In genomic region chr9:73132034-73132776, GRCh38 we compare ENCODE assay signal across 8 cellular contexts. TPM values are rescaled to one million over a fixed set of nuclear protein-coding genes. Genes with fewer than 3 reads are reported as not detected.
DNase-seq lines count a peak whose midpoint lies in the region; ATAC-seq, FAIRE-seq and TF ChIP-seq lines count a peak whose summit lies in the region.

No MANE protein-coding gene starts in this region.

- TF ChIP-seq POLR2A in GM12891 (IDR thresholded peaks at IDR 0.05; ENCODE audit: low read depth, low read length), result peak; percentile 47; the same call in 1 of the 2 replicates

- no peaks in the 10 kb centered on the region for H3K9me3 ChIP-seq in kidney (ENCODE audit: control insufficient read depth in 1 of 2, low read length in 2 of 2)

- peak overlapping the region; percentile 80 to 93 for H3K4me3 ChIP-seq in kidney (ENCODE audit: low read length in 2 of 2)

- ATAC-seq in HG02642 (IDR thresholded peaks at IDR 0.05; ENCODE audit: poor library complexity, unreplicated experiment) (peak; percentile 90), WTC11 (peak; percentile 71)

- peak; percentile 88 for FAIRE-seq in GM12891 (lab: Jason Lieb, UNC)
- peak; percentile 29 for FAIRE-seq in kidney (lab: Jason Lieb, UNC)
- FAIRE-seq in frontal cortex (lab: Jason Lieb, UNC), result no peak

- TF ChIP-seq CTCF in WTC11 (IDR thresholded peaks at IDR 0.05) (no peak), kidney (IDR thresholded peaks at IDR 0.05; ENCODE audit: borderline replicate concordance, extremely low read depth, insufficient read depth) (no peak)

- H3K4me1 ChIP-seq in kidney (ENCODE audit: control insufficient read depth in 1 of 2, insufficient read depth in 1 of 2, low read depth in 1 of 2, low read length in 2 of 2), result no peaks in the 10 kb centered on the region

- CTCF ChIA-PET in WTC11 (lab: Charles Lee), result no interaction called here

- intact Hi-C loops in kidney (cut with DNase I), result no loop called here

- no peaks in the 10 kb centered on the region for H3K36me3 Mint-ChIP-seq in WTC11

- H3K9ac ChIP-seq in kidney (ENCODE audit: low read length in 2 of 2), result peak overlapping the region; percentile 82 to 88

- H3K4me3 Mint-ChIP-seq in WTC11, result no peak overlapping the region

- peaks cover 15% of the 10 kb centered on the region for H3K4me1 Mint-ChIP-seq in WTC11

- no peaks in the 10 kb centered on the region for H3K9me3 Mint-ChIP-seq in WTC11

- POLR2A ChIA-PET in WTC11 (lab: Charles Lee), result no interaction called here

- H3K27ac ChIP-seq in caudate nucleus (ENCODE audit: low read depth, low read length), result peak overlapping the region; percentile 69
- H3K27ac ChIP-seq in kidney (ENCODE audit: low read depth in 2 of 2, low read length in 2 of 2), result peak overlapping the region; percentile 58 to 93

- H3K36me3 ChIP-seq in kidney (ENCODE audit: control insufficient read depth in 1 of 2, insufficient read depth in 2 of 2, low read length in 2 of 2), result no peaks in the 10 kb centered on the region

- no peaks in the 10 kb centered on the region for H3K27me3 Mint-ChIP-seq in WTC11 (ENCODE audit: low read depth)

- DNase-seq in GM12891 (ENCODE audit: insufficient read length, low spot score), result peak; percentile 9
- peak; percentile 64 for DNase-seq in NCI-H1436 (lab: John Stamatoyannopoulos, UW)
- peak; percentile 14 for DNase-seq in WTC11 (ENCODE audit: low spot score)
- peak in 30 of 61 donors; percentile 0 to 51 (median 8) for DNase-seq in caudate nucleus (lab: John Stamatoyannopoulos, UW)
- peak; percentile 80 for DNase-seq in kidney
- peak; percentile 31 to 41 (median 33) for DNase-seq in stimulated activated CD4-positive, alpha-beta T cell treated with anti-CD3 and anti-CD28 coated beads, Interleukin-12 subunit alpha, Interleukin-12 subunit beta, amount 100 ng/mL, for 48 hours (ENCODE audit: low read depth in 2 of 3, low spot score in 1 of 3)
- DNase-seq in frontal cortex (ENCODE audit: low spot score in 2 of 2), result no peak

- no peak overlapping the region; the same call in 1 of the 2 replicates for H3K27ac Mint-ChIP-seq in WTC11

TF ChIP-seq in GM12891, 5 proteins besides CTCF, POLR2A, EP300 and RAD21:
- TF ChIP-seq POLR2AphosphoS5 (IDR thresholded peaks at IDR 0.05; ENCODE audit: low read depth, low read length), result peak; percentile 59; the same call in 1 of the 2 replicates
- 0 out of 2 replicates have a peak, but pooled peaks have one; percentile 16 for TF ChIP-seq SPI1 (IDR thresholded peaks at IDR 0.05; ENCODE audit: low read depth, low read length)
- TF ChIP-seq PAX5 (IDR thresholded peaks at IDR 0.05; ENCODE audit: insufficient read depth, low read length, severe bottlenecking), result no peak
TF ChIP-seq in GM12891: peak in this region for 2.

TF ChIP-seq in WTC11, 78 proteins besides CTCF, POLR2A, EP300 and RAD21:
- TF ChIP-seq AFF4 (CRISPR knock-in tag; IDR thresholded peaks at IDR 0.05; ENCODE audit: borderline replicate concordance), result no peak
- TF ChIP-seq NR3C1 (CRISPR knock-in tag; conservative IDR thresholded peaks at IDR 0.05; ENCODE audit: low read depth), result no peak
- no peak for TF ChIP-seq AR (CRISPR knock-in tag; IDR thresholded peaks at IDR 0.05)
- no peak for TF ChIP-seq OVOL2 (CRISPR knock-in tag; IDR thresholded peaks at IDR 0.05; ENCODE audit: borderline replicate concordance)
- no peak for TF ChIP-seq ZNF512 (CRISPR knock-in tag; IDR thresholded peaks at IDR 0.05; ENCODE audit: borderline replicate concordance)

RNA-seq across cellular contexts. Expression of gene ANXA1, which starts 19.5 kb away (rescaled TPM):
- polyA plus RNA-seq in GM12891 (2012; ENCODE audit: low read depth, missing spikeins), result 13.0 TPM
- 1.1 to 2.1 TPM (median 1.7 TPM) in 3 replicates for total RNA-seq in WTC11 (2021)
- 250 TPM for total RNA-seq in kidney
- 65.2 TPM for polyA plus RNA-seq in kidney (ENCODE audit: insufficient read depth, low read depth, low replicate concordance)
- total RNA-seq in frontal cortex, result 8.2 TPM

Comparison
In these comparisons a context has a peak if more than half of its experiments do, and no peak if none do; other contexts are left out.
1. DNase-seq: peak in GM12891 (single experiment), NCI-H1436 (single experiment), WTC11 (single experiment), kidney (single experiment) and stimulated activated CD4-positive, alpha-beta T cell treated with anti-CD3 and anti-CD28 coated beads, Interleukin-12 subunit alpha, Interleukin-12 subunit beta, amount 100 ng/mL, for 48 hours (3 of 3); none in frontal cortex (0 of 2).
2. RNA of gene ANXA1, which starts 19.5 kb away (total RNA-seq): 250 TPM in kidney (single experiment); 8.2 TPM in frontal cortex (single experiment) and 1.1 to 2.1 TPM in WTC11; every median in the first group is over 10 times any median in the second.